ENCODE assay signal across 12 cellular contexts in genomic region chr1:66563094-66563800, GRCh38. TPM values are rescaled to one million over a fixed set of nuclear protein-coding genes. Genes with fewer than 3 reads are reported as not detected.
A peak's percentile ranks its signal among the peaks of the same experiment; 100 is the strongest.
DNase-seq lines count a peak whose midpoint lies in the region; ATAC-seq and TF ChIP-seq lines count a peak whose summit lies in the region.
"Had no signal": no experiment of that assay in that cellular context is flagged by ENCODE, and none has a peak within 500 bp of the region (broad histone marks: within the 10 kb centered on the region; RNA-seq: fewer than 3 reads in every experiment).

No MANE protein-coding gene starts in this region.

- H3K4me1 ChIP-seq in Panc1 (ENCODE audit: control insufficient read depth, insufficient read depth, low read length): no peaks in the 10 kb centered on the region
- H3K4me1 ChIP-seq in esophagus muscularis mucosa: peaks cover 11 to 22% (median 14%) of the 10 kb centered on the region in 4 donors
- H3K4me1 ChIP-seq in mucosa of descending colon (ENCODE audit: low read depth): no peaks in the 10 kb centered on the region

- POLR2A ChIA-PET in AG04449 (lab: Yijun Ruan, JAX) (interaction anchor here (0.6 to 1.3 kb wide), 4 partner anchors 10 to 306 kb away, joined by 3 to 4 read pairs (median 4); no protein-coding TSS in a partner anchor), Panc1 (lab: Charles Lee) (no interaction called here)
- POLR2A ChIA-PET in activated CD8-positive, alpha-beta T cell treated with anti-CD3 and anti-CD28 coated beads for 36 hours (lab: Charles Lee): no interaction called here

- H3K36me3 Mint-ChIP-seq in activated CD8-positive, alpha-beta T cell treated with anti-CD3 and anti-CD28 coated beads for 36 hours (ENCODE audit: low read depth): no peaks in the 10 kb centered on the region
- no peaks in the 10 kb centered on the region for H3K36me3 Mint-ChIP-seq in activated CD4-positive, alpha-beta T cell treated with anti-CD3 and anti-CD28 coated beads, Interleukin-2, amount 10 ng/mL, durations not matched to agents 24 days and 14 days (ENCODE audit: low read depth)
- H3K36me3 Mint-ChIP-seq: CD4-positive, CD25-positive, alpha-beta regulatory T cell had no signal

- TF ChIP-seq POLR2A in esophagus muscularis mucosa (IDR thresholded peaks at IDR 0.05; ENCODE audit: low read depth): no peak

- ATAC-seq in Panc1 (peak; percentile 67), mucosa of descending colon (peak; percentile 41), HG02852 (IDR thresholded peaks at IDR 0.05; ENCODE audit: unreplicated experiment) (no peak)
- ATAC-seq in activated CD8-positive, alpha-beta T cell treated with anti-CD3 and anti-CD28 coated beads for 36 hours: no peak

- intact Hi-C loops in Panc1 (cut with micrococcal nuclease; ENCODE audit: unreplicated experiment) (no loop called here), esophagus muscularis mucosa (cut with DNase I) (no loop called here), mucosa of descending colon (cut with DNase I, micrococcal nuclease) (no loop called here)
- intact Hi-C loops in activated CD8-positive, alpha-beta T cell treated with anti-CD3 and anti-CD28 coated beads for 36 hours (cut with micrococcal nuclease): no loop called here
- intact Hi-C loops in activated CD4-positive, alpha-beta T cell treated with anti-CD3 and anti-CD28 coated beads, Interleukin-2, amount 10 ng/mL, durations not matched to agents 24 days and 14 days (cut with micrococcal nuclease): no loop called here

- TF ChIP-seq CTCF in AG04449 (IDR thresholded peaks at IDR 0.05; ENCODE audit: insufficient read depth, low read length, missing control alignments) (no peak), Panc1 (IDR thresholded peaks at IDR 0.05) (no peak), esophagus muscularis mucosa (IDR thresholded peaks at IDR 0.05) (no peak), mucosa of descending colon (IDR thresholded peaks at IDR 0.05) (no peak)
- no peak for TF ChIP-seq CTCF in activated CD8-positive, alpha-beta T cell treated with anti-CD3 and anti-CD28 coated beads for 36 hours (IDR thresholded peaks at IDR 0.05)

- no peaks in the 10 kb centered on the region for H3K9me3 Mint-ChIP-seq in activated CD8-positive, alpha-beta T cell treated with anti-CD3 and anti-CD28 coated beads for 36 hours
- peaks cover 6% of the 10 kb centered on the region for H3K9me3 Mint-ChIP-seq in activated CD4-positive, alpha-beta T cell treated with anti-CD3 and anti-CD28 coated beads, Interleukin-2, amount 10 ng/mL, durations not matched to agents 24 days and 14 days

- BruUV-seq in Panc1 (replicated peaks; lab: Mats Ljungman, UMichigan): no TSS peak

- TF ChIP-seq EP300 in esophagus muscularis mucosa (IDR thresholded peaks at IDR 0.05): no peak

- DNase-seq in AG04449 (ENCODE audit: low read depth, low spot score) (peak; percentile 84), Panc1 (ENCODE audit: low read depth, low spot score) (peak; percentile 95), esophagus muscularis mucosa (ENCODE audit: extremely low spot score) (no peak), mucosa of descending colon (peak in 1 of 3 donors; percentile 37), DMS 273 (lab: John Stamatoyannopoulos, UW; ENCODE audit: unreplicated experiment) (no peak)
- DNase-seq in activated CD8-positive, alpha-beta T cell treated with anti-CD3 and anti-CD28 coated beads for 36 hours: no peak
- no peak for DNase-seq in activated CD4-positive, alpha-beta T cell treated with anti-CD3 and anti-CD28 coated beads, Interleukin-2, amount 10 ng/mL, durations not matched to agents 24 days and 14 days
- DNase-seq: activated B cell treated with CpG ODN at 0.5 μM for 24 hours; CD4-positive, CD25-positive, alpha-beta regulatory T cell; MV-4-11 had no signal

- H3K36me3 ChIP-seq in Panc1 (ENCODE audit: control insufficient read depth, insufficient read depth, low read length): no peaks in the 10 kb centered on the region
- H3K36me3 ChIP-seq in esophagus muscularis mucosa: no peaks in the 10 kb centered on the region
- H3K36me3 ChIP-seq in mucosa of descending colon (ENCODE audit: low read depth): no peaks in the 10 kb centered on the region

- H3K27ac ChIP-seq in Panc1 (ENCODE audit: low read length) (0 out of 2 replicates have a peak overlapping the region, but pooled peaks have one; percentile 17), esophagus muscularis mucosa (replicated peaks in 1 of 4) (peak overlapping the region; percentile 1 to 50 (median 35))

- H3K4me3 ChIP-seq in AG04449 (ENCODE audit: low read depth, low read length): peak overlapping the region; percentile 41
- peak overlapping the region in 1 of 2 experiments; percentile 23; a peak in 2 of 4 replicates for H3K4me3 ChIP-seq in Panc1 (ENCODE audit: low read depth in 2 of 2, low read length in 2 of 2)
- H3K4me3 ChIP-seq in esophagus muscularis mucosa: no peak overlapping the region
- H3K4me3 ChIP-seq in mucosa of descending colon: no peak overlapping the region

- H3K9me3 ChIP-seq in Panc1 (ENCODE audit: control insufficient read depth, insufficient read depth, low read depth, low read length) (no peaks in the 10 kb centered on the region), esophagus muscularis mucosa (no peaks in the 10 kb centered on the region), mucosa of descending colon (no peaks in the 10 kb centered on the region)

- no peak overlapping the region for H3K4me3 Mint-ChIP-seq in activated CD8-positive, alpha-beta T cell treated with anti-CD3 and anti-CD28 coated beads for 36 hours
- H3K4me3 Mint-ChIP-seq in activated CD4-positive, alpha-beta T cell treated with anti-CD3 and anti-CD28 coated beads, Interleukin-2, amount 10 ng/mL, durations not matched to agents 24 days and 14 days: no peak overlapping the region
- H3K4me3 Mint-ChIP-seq: activated B cell treated with CpG ODN at 0.5 μM for 24 hours; CD4-positive, CD25-positive, alpha-beta regulatory T cell; central memory CD8-positive, alpha-beta T cell had no signal

- H3K27me3 Mint-ChIP-seq in activated CD8-positive, alpha-beta T cell treated with anti-CD3 and anti-CD28 coated beads for 36 hours: peaks cover 3% of the 10 kb centered on the region
- H3K27me3 Mint-ChIP-seq in activated CD4-positive, alpha-beta T cell treated with anti-CD3 and anti-CD28 coated beads, Interleukin-2, amount 10 ng/mL, durations not matched to agents 24 days and 14 days: peaks cover 14% of the 10 kb centered on the region
- H3K27me3 Mint-ChIP-seq: CD4-positive, CD25-positive, alpha-beta regulatory T cell had no signal

- WGBS in esophagus muscularis mucosa: 30% methylated on average over 5 of the region's 6 CpGs

- no peaks in the 10 kb centered on the region for H3K27me3 ChIP-seq in Panc1 (ENCODE audit: control insufficient read depth, insufficient read depth, low read length)
- no peaks in the 10 kb centered on the region for H3K27me3 ChIP-seq in esophagus muscularis mucosa

- CTCF ChIA-PET in AG04449 (lab: Yijun Ruan, JAX) (no interaction called here), Panc1 (lab: Charles Lee) (no interaction called here)
- CTCF ChIA-PET in activated CD8-positive, alpha-beta T cell treated with anti-CD3 and anti-CD28 coated beads for 36 hours (lab: Charles Lee): interaction anchor here (1.4 to 1.5 kb wide), 2 partner anchors 9 to 22 kb away, joined by 3 read pairs; no protein-coding TSS in a partner anchor

- in situ Hi-C loops in Panc1 (cut with HindIII; ENCODE audit: low pct_unique_long_range_greater_than_20kb, low sequenced_read_pairs): no loop called here

- H3K4me1 Mint-ChIP-seq in activated CD8-positive, alpha-beta T cell treated with anti-CD3 and anti-CD28 coated beads for 36 hours (ENCODE audit: low read depth): no peaks in the 10 kb centered on the region
- H3K4me1 Mint-ChIP-seq in activated CD4-positive, alpha-beta T cell treated with anti-CD3 and anti-CD28 coated beads, Interleukin-2, amount 10 ng/mL, durations not matched to agents 24 days and 14 days: no peaks in the 10 kb centered on the region
- H3K4me1 Mint-ChIP-seq: activated B cell treated with CpG ODN at 0.5 μM for 24 hours; CD4-positive, CD25-positive, alpha-beta regulatory T cell; central memory CD8-positive, alpha-beta T cell had no signal

- H3K27ac Mint-ChIP-seq in activated CD8-positive, alpha-beta T cell treated with anti-CD3 and anti-CD28 coated beads for 36 hours: no peak overlapping the region
- no peak overlapping the region for H3K27ac Mint-ChIP-seq in activated CD4-positive, alpha-beta T cell treated with anti-CD3 and anti-CD28 coated beads, Interleukin-2, amount 10 ng/mL, durations not matched to agents 24 days and 14 days
- H3K27ac Mint-ChIP-seq: activated B cell treated with CpG ODN at 0.5 μM for 24 hours; CD4-positive, CD25-positive, alpha-beta regulatory T cell had no signal

RNA-seq across cellular contexts. Expression of gene SGIP1, which starts 29.3 kb away (rescaled TPM):
- 1.6 TPM for total RNA-seq in Panc1 (2021; ENCODE audit: unreplicated experiment)
- polyA plus RNA-seq in Panc1 (2012; ENCODE audit: insufficient read length): 1.5 TPM
- total RNA-seq in esophagus muscularis mucosa: 10 to 100 TPM in 3 of 4 donors, 1 to 10 TPM in 1; 9.1 to 16.2 (median 11.8) TPM
- 1 to 10 TPM in 1 of 3 donors, under 1 TPM in 2; 0.65 to 7.3 (median 0.93) TPM for total RNA-seq in mucosa of descending colon
- total RNA-seq in activated CD8-positive, alpha-beta T cell treated with anti-CD3 and anti-CD28 coated beads for 36 hours: not detected
- total RNA-seq in activated CD4-positive, alpha-beta T cell treated with anti-CD3 and anti-CD28 coated beads, Interleukin-2, amount 10 ng/mL, durations not matched to agents 24 days and 14 days: not detected in 2 replicates
- total RNA-seq: activated B cell treated with CpG ODN at 0.5 μM for 24 hours; CD4-positive, CD25-positive, alpha-beta regulatory T cell had no signal
- polyA plus RNA-seq: CD4-positive, CD25-positive, alpha-beta regulatory T cell had no signal

Comparison
In these comparisons a context has a peak if more than half of its experiments do, and no peak if none do; other contexts are left out.
1. DNase-seq: peak in AG04449 (single experiment) and Panc1 (single experiment); none in esophagus muscularis mucosa (single experiment), activated CD8-positive, alpha-beta T cell treated with anti-CD3 and anti-CD28 coated beads for 36 hours (single experiment), DMS 273 (single experiment) and activated CD4-positive, alpha-beta T cell treated with anti-CD3 and anti-CD28 coated beads, Interleukin-2, amount 10 ng/mL, durations not matched to agents 24 days and 14 days (single experiment).
2. ATAC-seq: peak in Panc1 (single experiment) and mucosa of descending colon (single experiment); none in activated CD8-positive, alpha-beta T cell treated with anti-CD3 and anti-CD28 coated beads for 36 hours (single experiment) and HG02852 (single experiment).